ENCODE assay signal across 9 cellular contexts in the genomic region with DNA sequence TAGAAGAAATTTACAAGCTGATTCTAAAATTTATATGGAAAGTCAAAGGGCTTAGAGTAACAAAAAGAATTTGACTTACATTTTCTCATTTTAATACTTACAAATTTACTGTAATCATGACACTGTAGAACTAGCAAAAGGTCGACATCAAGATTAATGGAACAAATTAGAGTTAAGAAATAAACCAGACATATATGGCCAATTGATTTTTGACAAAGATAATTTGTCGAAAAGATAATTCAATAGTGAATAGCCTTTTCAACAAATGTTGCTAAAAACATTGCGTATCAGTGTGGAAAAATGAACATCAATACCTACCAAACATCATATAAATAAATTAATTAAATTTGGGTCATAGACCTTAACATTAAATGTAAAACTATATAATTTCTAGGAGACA.
"Had no signal": no experiment of that assay in that cellular context is flagged by ENCODE, and none has a peak within 500 bp of the region (broad histone marks: within the 10 kb centered on the region; RNA-seq: fewer than 3 reads in every experiment).

No MANE protein-coding gene starts in this region.

- H3K27ac ChIP-seq: HL-60 had no signal

- H3K4me1 ChIP-seq: HAP-1 had no signal

- H3K9me3 ChIP-seq: HAP-1 had no signal

- FAIRE-seq: H1, HepG2 had no signal

- DNase-seq: H7, HFFc6, KBM-7 had no signal

- H3K4me3 ChIP-seq: GM23338, HAP-1 had no signal

- ATAC-seq: GM23338, HCT116, HepG2 had no signal

- H3K36me3 ChIP-seq: HAP-1 had no signal
